8 cellular contexts compared by ENCODE assay signal in the genomic region with DNA sequence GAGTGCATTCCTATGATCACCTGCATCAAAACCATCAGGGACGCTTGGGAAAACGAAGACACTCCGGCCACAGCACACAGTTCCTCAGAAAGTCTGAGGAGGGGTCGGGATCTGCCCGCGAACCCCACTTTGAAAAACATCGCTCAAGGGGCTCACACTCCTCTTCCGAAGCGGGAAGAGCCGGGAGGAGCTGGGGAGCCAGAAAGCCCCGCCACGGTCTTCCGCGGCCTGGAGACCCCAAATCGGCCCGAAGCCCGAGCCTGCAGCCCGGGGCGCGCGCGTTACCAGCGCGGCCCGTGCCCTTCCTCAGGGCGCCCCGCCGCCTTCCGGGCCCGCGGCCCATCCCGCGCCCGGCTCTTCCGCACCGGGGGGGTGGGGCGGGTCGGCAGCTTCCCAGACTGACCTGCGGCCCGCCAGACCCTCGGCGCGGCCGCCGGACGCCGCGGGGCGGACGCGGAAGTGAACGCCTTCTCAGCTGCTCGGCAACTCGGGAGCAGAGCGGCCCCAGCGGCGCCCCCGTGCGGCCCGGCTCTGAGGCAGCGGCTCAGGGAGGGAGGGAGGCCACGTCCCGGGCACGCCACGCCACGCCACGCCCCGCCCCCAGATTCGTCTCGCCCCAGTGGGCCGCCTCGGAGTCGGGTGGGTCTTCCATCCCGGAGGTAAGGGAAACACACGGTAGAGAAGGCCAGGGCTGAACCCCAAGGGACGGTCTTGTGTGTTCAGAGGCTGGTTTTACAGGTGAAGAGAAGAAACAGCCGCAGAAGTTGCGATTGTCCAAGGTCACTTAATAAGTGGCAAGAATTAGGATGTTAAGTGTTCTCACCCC. TPM values are rescaled to one million over a fixed set of nuclear protein-coding genes. Genes with fewer than 3 reads are reported as not detected.
DNase-seq lines count a peak whose midpoint lies in the region; ATAC-seq, FAIRE-seq and TF ChIP-seq lines count a peak whose summit lies in the region.

A gene (minus strand): TSS at position 461 of the 826 bp plus-strand sequence. CDS start 3,052 bp downstream, outside the sequence.

- peak within 1 kb of the TSS; percentile 52 for H3K27ac ChIP-seq in astrocyte (ENCODE audit: low read depth, low read length)
- H3K27ac ChIP-seq in aorta (ENCODE audit: low read depth in 1 of 2, low read length in 2 of 2) = peak within 1 kb of the TSS; percentile 33 to 73

- H3K27me3 Mint-ChIP-seq in astrocyte (ENCODE audit: low read depth, unreplicated experiment) = peaks cover 4% of the 10 kb centered on the region

- peak within 1 kb of the TSS; percentile 93 for H3K4me3 Mint-ChIP-seq in astrocyte (ENCODE audit: unreplicated experiment)

- peaks cover 6% of the 10 kb centered on the region for H3K79me2 ChIP-seq in astrocyte (ENCODE audit: insufficient read depth, low read length)

- H3K9me3 ChIP-seq in astrocyte (ENCODE audit: insufficient read depth, low read depth, low read length) (no peaks in the 10 kb centered on the region), aorta (ENCODE audit: control insufficient read depth, low read length) (no peaks in the 10 kb centered on the region)

- no peaks in the 10 kb centered on the region for H3K36me3 Mint-ChIP-seq in astrocyte (ENCODE audit: low read depth, unreplicated experiment)

- H3K4me3 ChIP-seq in astrocyte (ENCODE audit: insufficient read depth, low read depth, low read length) = peak within 1 kb of the TSS; percentile 69
- H3K4me3 ChIP-seq in aorta (ENCODE audit: low read length in 2 of 2) = peak within 1 kb of the TSS; percentile 79 to 89

- no peak for FAIRE-seq in astrocyte (lab: Jason Lieb, UNC)

- DNase-seq in NCI-H1694 treated with DMSO at 0.1 percent for 48 hours (lab: John Stamatoyannopoulos, UW) = peak; percentile 48
- peak; percentile 82 for DNase-seq in T-helper 22 cell (ENCODE audit: low read depth)
- DNase-seq in astrocyte (ENCODE audit: low read depth) = peak; percentile 63
- DNase-seq in hepatic stellate cell (ENCODE audit: low spot score) = peak; percentile 91
- DNase-seq in renal cortical epithelial cell (ENCODE audit: low read depth) = peak; percentile 65
- peak; percentile 96 to 98 for DNase-seq in aorta

- intact Hi-C loops in aorta (cut with DNase I) = no loop called here

- no peaks in the 10 kb centered on the region for H3K36me3 ChIP-seq in astrocyte (ENCODE audit: insufficient read depth, low read length)
- peaks cover 0 to 4% of the 10 kb centered on the region in 2 donors for H3K36me3 ChIP-seq in aorta (ENCODE audit: control insufficient read depth in 1 of 2, insufficient read depth in 2 of 2, low read length in 1 of 2)

- TF ChIP-seq CTCF in astrocyte (IDR thresholded peaks at IDR 0.05; ENCODE audit: insufficient read depth, low read depth, low read length) = peak; percentile 35

- peak; percentile 82 for TF ChIP-seq POLR2A in GM18505 (IDR thresholded peaks at IDR 0.05; ENCODE audit: borderline replicate concordance, extremely low read depth, insufficient read depth, insufficient read length)

- H2AFZ ChIP-seq in astrocyte (ENCODE audit: low read depth, low read length) = peak within 1 kb of the TSS; percentile 90

- peak within 1 kb of the TSS; percentile 77 for H3K27ac Mint-ChIP-seq in astrocyte (ENCODE audit: unreplicated experiment)

- 1% methylated on average over 63 to 78 of the region's 78 CpGs for WGBS in aorta, 2 donors

- H3K4me1 Mint-ChIP-seq in astrocyte (ENCODE audit: low read depth, unreplicated experiment) = peaks cover 2% of the 10 kb centered on the region

- ATAC-seq in GM18505 (IDR thresholded peaks at IDR 0.05; ENCODE audit: unreplicated experiment) = peak; percentile 99
- peak; percentile 97 for ATAC-seq in HG02938 (IDR thresholded peaks at IDR 0.05; ENCODE audit: unreplicated experiment)
- peak; percentile 98 for ATAC-seq in aorta (ENCODE audit: low FRiP score)

- peaks cover 2% of the 10 kb centered on the region for H3K9me3 Mint-ChIP-seq in astrocyte (ENCODE audit: unreplicated experiment)

- H3K9ac ChIP-seq in astrocyte (ENCODE audit: low read length) = peak within 1 kb of the TSS; percentile 91

- H3K27me3 ChIP-seq in astrocyte (ENCODE audit: insufficient read depth, low read length) (peaks cover 13% of the 10 kb centered on the region), aorta (ENCODE audit: control insufficient read depth in 1 of 2, insufficient read depth in 2 of 2, low read length in 1 of 2) (peaks cover 0 to 1% of the 10 kb centered on the region in 2 donors)

- H3K4me1 ChIP-seq in astrocyte (ENCODE audit: insufficient read depth, low read length) = peaks cover 6% of the 10 kb centered on the region
- no peaks in the 10 kb centered on the region for H3K4me1 ChIP-seq in aorta (ENCODE audit: control insufficient read depth in 1 of 2, insufficient read depth in 2 of 2, low read length in 2 of 2)

- H4K20me1 ChIP-seq in astrocyte (ENCODE audit: insufficient read depth, low read length) = no peaks in the 10 kb centered on the region

- H3K4me2 ChIP-seq in astrocyte (ENCODE audit: low read length) = peak within 1 kb of the TSS; percentile 97

RNA-seq across cellular contexts. Expression of the gene that starts here (rescaled TPM):
- total RNA-seq in astrocyte (6.4 and 8.2 TPM in 2 replicates), renal cortical epithelial cell (19.5 and 21.9 TPM in 2 replicates), aorta (10 to 100 TPM; 13.9 to 14.4 TPM)
- polyA plus RNA-seq in aorta = 10 to 100 TPM; 16.4 to 19.9 TPM

Comparison
In these comparisons a context has a peak if more than half of its experiments do, and no peak if none do; other contexts are left out.
1. Peak in every context shown above with its lines: DNase-seq, ATAC-seq, H3K4me3 ChIP-seq and H3K27ac ChIP-seq.